In genomic region chr4:186948361-186949291, GRCh38 we compare ENCODE assay signal across 9 cellular contexts.
DNase-seq lines count a peak whose midpoint lies in the region; ATAC-seq and TF ChIP-seq lines count a peak whose summit lies in the region.
"Had no signal": no experiment of that assay in that cellular context is flagged by ENCODE, and none has a peak within 500 bp of the region (broad histone marks: within the 10 kb centered on the region; RNA-seq: fewer than 3 reads in every experiment).

No MANE protein-coding gene starts in this region.

- intact Hi-C loops in left ventricle myocardium inferior (cut with micrococcal nuclease) = no loop called here

- peak; percentile 34 for TF ChIP-seq CTCF in left ventricle myocardium inferior (IDR thresholded peaks at IDR 0.05; ENCODE audit: borderline replicate concordance)
- no peak for TF ChIP-seq CTCF in thoracic aorta (IDR thresholded peaks at IDR 0.05)

- no peak for ATAC-seq in thoracic aorta (ENCODE audit: insufficient number of reproducible peaks, low FRiP score, low read depth)
- ATAC-seq in HG03460 (IDR thresholded peaks at IDR 0.05; ENCODE audit: unreplicated experiment) = no peak
- ATAC-seq in HG02763 (IDR thresholded peaks at IDR 0.05; ENCODE audit: unreplicated experiment) = no peak

- H3K4me3 ChIP-seq in SJSA1 (peak overlapping the region; percentile 10), left ventricle myocardium inferior (peak overlapping the region; percentile 35), thoracic aorta (peak overlapping the region; percentile 57)
- H3K4me3 ChIP-seq: stomach had no signal

- H3K27me3 ChIP-seq in SJSA1 (replicated peaks) = no peaks in the 10 kb centered on the region
- H3K27me3 ChIP-seq in left ventricle myocardium inferior (ENCODE audit: low read depth) = no peaks in the 10 kb centered on the region
- no peaks in the 10 kb centered on the region for H3K27me3 ChIP-seq in thoracic aorta (replicated peaks; ENCODE audit: insufficient read depth)
- H3K27me3 ChIP-seq: stomach had no signal

- no peaks in the 10 kb centered on the region for H3K9me3 ChIP-seq in SJSA1 (replicated peaks)
- H3K9me3 ChIP-seq in left ventricle myocardium inferior (replicated peaks) = no peaks in the 10 kb centered on the region
- no peaks in the 10 kb centered on the region for H3K9me3 ChIP-seq in thoracic aorta
- H3K9me3 ChIP-seq: stomach had no signal

- H3K36me3 ChIP-seq in SJSA1 = no peaks in the 10 kb centered on the region
- no peaks in the 10 kb centered on the region for H3K36me3 ChIP-seq in left ventricle myocardium inferior
- no peaks in the 10 kb centered on the region for H3K36me3 ChIP-seq in thoracic aorta
- H3K36me3 ChIP-seq: stomach had no signal

- DNase-seq in HCEC 1CT (peak; percentile 22), SJSA1 (ENCODE audit: low read depth in 1 of 2, low spot score in 2 of 2) (peak; percentile 72 to 82), left ventricle myocardium inferior (no peak), thoracic aorta (ENCODE audit: low spot score) (no peak), DMS79 (lab: John Stamatoyannopoulos, UW) (no peak)
- DNase-seq: stomach had no signal

- H3K4me1 ChIP-seq in SJSA1 (replicated peaks) (peaks cover 20% of the 10 kb centered on the region), left ventricle myocardium inferior (peaks cover 14% of the 10 kb centered on the region), thoracic aorta (ENCODE audit: control insufficient read depth in 1 of 2, low read depth in 2 of 2) (peaks cover 5 to 13% of the 10 kb centered on the region in 2 donors)

- H3K27ac ChIP-seq in SJSA1 = peak overlapping the region; percentile 72
- peak overlapping the region; percentile 58 for H3K27ac ChIP-seq in left ventricle myocardium inferior (replicated peaks)
- H3K27ac ChIP-seq in thoracic aorta = no peak overlapping the region
- H3K27ac ChIP-seq: epithelial cell of prostate, stomach had no signal

Comparison
In these comparisons a context has a peak if more than half of its experiments do, and no peak if none do; other contexts are left out.
1. DNase-seq: peak in HCEC 1CT (single experiment) and SJSA1 (2 of 2); none in left ventricle myocardium inferior (single experiment), thoracic aorta (single experiment) and DMS79 (single experiment).
2. H3K27ac ChIP-seq: peak in SJSA1 (single experiment) and left ventricle myocardium inferior (single experiment); none in thoracic aorta (0 of 2).
3. Peak in every context shown above with its lines, with median percentiles within 50 percentile points of each other: H3K4me3 ChIP-seq.